8 cellular contexts compared by ENCODE assay signal in genomic region chr2:229921892-229922448, GRCh38. TPM values are rescaled to one million over a fixed set of nuclear protein-coding genes. Genes with fewer than 3 reads are reported as not detected.
A peak's percentile ranks its signal among the peaks of the same experiment; 100 is the strongest.
DNase-seq lines count a peak whose midpoint lies in the region; ATAC-seq and TF ChIP-seq lines count a peak whose summit lies in the region.

TRIP12 (minus strand) TSS chr2:229922009; CDS start chr2:229880079, 41,930 bp downstream.

- no peaks in the 10 kb centered on the region for H3K27me3 Mint-ChIP-seq in H9 (ENCODE audit: low read depth)

- H3K79me1 ChIP-seq in H9 (ENCODE audit: insufficient read depth, low read depth, low read length, poor library complexity, severe bottlenecking), result peaks cover 5% of the 10 kb centered on the region

- H3K9ac ChIP-seq in ES-I3 (ENCODE audit: low read depth, low read length), result peak within 1 kb of the TSS; percentile 82
- H3K9ac ChIP-seq in H9 (ENCODE audit: extremely low read depth, insufficient read length, low read length), result peak within 1 kb of the TSS; percentile 72
- peak within 1 kb of the TSS; percentile 30 to 99 (median 96) for H3K9ac ChIP-seq in subcutaneous abdominal adipose tissue (ENCODE audit: low read length in 5 of 5)

- DNase-seq in H9 (peak; percentile 94), MG63 (peak; percentile 97), SIG-M5 treated with dmso at 0.1 percent for 504 hours (lab: John Stamatoyannopoulos, UW; ENCODE audit: unreplicated experiment) (peak; percentile 94), foreskin keratinocyte (peak; percentile 97 to 98)
- peak; percentile 76 for DNase-seq in activated gamma-delta T cell treated with anti-CD3 and anti-CD28 coated beads, Interleukin-2, amount 50 U/mL, for 16 hours (ENCODE audit: low read depth)

- peaks cover 29% of the 10 kb centered on the region; the same call in 1 of the 2 replicates for H3K79me2 ChIP-seq in H9 (ENCODE audit: insufficient read depth, low read length)

- no peak within 1 kb of the TSS for H2BK15ac ChIP-seq in H9 (ENCODE audit: low read depth, low read length)

- WGBS in H9 (ENCODE audit: extremely low coverage, insufficient read length, low lambda C conversion rate), result no CpG with 5 or more reads among the region's 49 CpGs

- H3K4me3 Mint-ChIP-seq in H9, result peak within 1 kb of the TSS; percentile 97 to 100

- H3K4me2 ChIP-seq in H9 (ENCODE audit: insufficient read depth, insufficient read length, low read length), result peak within 1 kb of the TSS; percentile 100

- TF ChIP-seq CTCF in H9 (conservative IDR thresholded peaks at IDR 0.05) (no peak), foreskin keratinocyte (conservative IDR thresholded peaks at IDR 0.05) (no peak)

- H2BK5ac ChIP-seq in H9 (ENCODE audit: insufficient read length, low read length), result no peak within 1 kb of the TSS

- H3K23ac ChIP-seq in H9 (ENCODE audit: insufficient read length, low read depth, low read length), result no peak within 1 kb of the TSS

- H3K9me3 ChIP-seq in ES-I3 (ENCODE audit: control insufficient read depth, insufficient read depth, low read length), result no peaks in the 10 kb centered on the region
- no peaks in the 10 kb centered on the region for H3K9me3 ChIP-seq in H9 (ENCODE audit: control insufficient read depth, low read depth, low read length)
- H3K9me3 ChIP-seq in MG63, result no peaks in the 10 kb centered on the region
- peaks cover 2% of the 10 kb centered on the region for H3K9me3 ChIP-seq in neuron (ENCODE audit: low read length)
- no peaks in the 10 kb centered on the region for H3K9me3 ChIP-seq in subcutaneous abdominal adipose tissue (ENCODE audit: control insufficient read depth in 5 of 5, low read length in 5 of 5)

- H3K36me3 Mint-ChIP-seq in H9 (ENCODE audit: insufficient read depth in 1 of 3, low read depth in 3 of 3), result peaks cover 9 to 19% (median 14%) of the 10 kb centered on the region in 3 experiments; a peak in 6 of 7 replicates

- H3T11ph ChIP-seq in H9 (ENCODE audit: low read length), result no peak within 1 kb of the TSS

- no peak within 1 kb of the TSS for H4K5ac ChIP-seq in H9 (ENCODE audit: insufficient read length, low read depth, low read length)

- peak within 1 kb of the TSS; percentile 75 for H3K14ac ChIP-seq in H9 (ENCODE audit: insufficient read depth, low read length)

- H4K8ac ChIP-seq in H9 (replicated peaks; ENCODE audit: insufficient read length, low read depth, low read length), result no peak within 1 kb of the TSS

- peaks cover 11 to 16% of the 10 kb centered on the region in 2 experiments for H3K4me1 Mint-ChIP-seq in H9

- H3K36me3 ChIP-seq in ES-I3 (ENCODE audit: insufficient read depth, low read length) (no peaks in the 10 kb centered on the region; the same call in 1 of the 2 replicates), MG63 (peaks cover 25% of the 10 kb centered on the region), neuron (ENCODE audit: insufficient read depth, low read length) (peaks cover 11% of the 10 kb centered on the region), subcutaneous abdominal adipose tissue (ENCODE audit: control insufficient read depth in 5 of 5, insufficient read depth in 5 of 5, low read length in 5 of 5) (peaks cover 3 to 9% (median 6%) of the 10 kb centered on the region in 5 donors)

- peak within 1 kb of the TSS; percentile 84 for H3K18ac ChIP-seq in H9 (ENCODE audit: insufficient read length, low read depth, low read length)

- H3K27ac ChIP-seq in H9 (ENCODE audit: insufficient read length, low read depth, low read length) (peak within 1 kb of the TSS; percentile 46), foreskin keratinocyte (peak within 1 kb of the TSS; percentile 94), subcutaneous abdominal adipose tissue (ENCODE audit: low read depth, low read length) (peak within 1 kb of the TSS; percentile 97)

- no peak within 1 kb of the TSS for H2BK12ac ChIP-seq in H9 (ENCODE audit: insufficient read length, low read depth, low read length)

- no peak within 1 kb of the TSS for H2BK20ac ChIP-seq in H9 (ENCODE audit: low read depth, low read length, poor library complexity, severe bottlenecking)

- H2BK120ac ChIP-seq in H9 (ENCODE audit: low read depth, low read length, poor library complexity, severe bottlenecking), result no peak within 1 kb of the TSS

- H4K20me1 ChIP-seq in H9 (ENCODE audit: control insufficient read depth, insufficient read depth, insufficient read length), result no peaks in the 10 kb centered on the region

- H3K4me1 ChIP-seq in ES-I3 (ENCODE audit: insufficient read depth, low read length), result no peaks in the 10 kb centered on the region
- H3K4me1 ChIP-seq in H9 (ENCODE audit: insufficient read depth, low read length), result no peaks in the 10 kb centered on the region; the same call in 1 of the 2 replicates
- H3K4me1 ChIP-seq in foreskin keratinocyte, result peaks cover 15% of the 10 kb centered on the region
- H3K4me1 ChIP-seq in neuron (ENCODE audit: insufficient read depth, low read length), result peaks cover 7% of the 10 kb centered on the region
- H3K4me1 ChIP-seq in subcutaneous abdominal adipose tissue (ENCODE audit: control insufficient read depth in 5 of 5, insufficient read depth in 5 of 5, low read length in 5 of 5), result peaks cover 2 to 29% (median 24%) of the 10 kb centered on the region in 5 donors

- H3K27ac Mint-ChIP-seq in H9, result peak within 1 kb of the TSS; percentile 98 to 99 (median 99)

- peak; percentile 74 for ATAC-seq in foreskin keratinocyte

- H3K23me2 ChIP-seq in H9 (ENCODE audit: insufficient read length, low read depth, low read length, poor library complexity, severe bottlenecking), result peaks cover 17% of the 10 kb centered on the region

- no peak within 1 kb of the TSS for H4K91ac ChIP-seq in H9 (ENCODE audit: insufficient read length, low read depth, low read length)

- peak within 1 kb of the TSS; percentile 100 for H2AFZ ChIP-seq in H9 (ENCODE audit: low read length)
- peak within 1 kb of the TSS; percentile 99 for H2AFZ ChIP-seq in neuron (ENCODE audit: low read depth, low read length)

- no peaks in the 10 kb centered on the region; a peak in 1 of 5 replicates for H3K9me3 Mint-ChIP-seq in H9

- no peak within 1 kb of the TSS for H2AK5ac ChIP-seq in H9 (ENCODE audit: insufficient read length, low read length)

- H3K4me3 ChIP-seq in MG63 (peak within 1 kb of the TSS; percentile 68), neuron (ENCODE audit: low read length) (peak within 1 kb of the TSS; percentile 78), subcutaneous abdominal adipose tissue (ENCODE audit: low read depth in 1 of 5, low read length in 5 of 5) (peak within 1 kb of the TSS; percentile 92 to 99 (median 96))

- H3K27me3 ChIP-seq in H9 (ENCODE audit: insufficient read depth, low read length) (no peaks in the 10 kb centered on the region), MG63 (no peaks in the 10 kb centered on the region), foreskin keratinocyte (no peaks in the 10 kb centered on the region), neuron (ENCODE audit: insufficient read depth, low read length) (no peaks in the 10 kb centered on the region), subcutaneous abdominal adipose tissue (ENCODE audit: control insufficient read depth in 5 of 5, insufficient read depth in 4 of 5, low read length in 5 of 5) (no peaks in the 10 kb centered on the region)

- H3K4ac ChIP-seq in H9 (ENCODE audit: low read depth, low read length), result no peak within 1 kb of the TSS

- H3K56ac ChIP-seq in H9 (ENCODE audit: insufficient read length, low read depth, low read length), result no peak within 1 kb of the TSS

RNA-seq across cellular contexts. Expression of gene TRIP12, which starts in this region (rescaled TPM):
- total RNA-seq in H9 (2021) (166 and 172 TPM in 2 replicates), foreskin keratinocyte (176 and 196 TPM in 2 replicates)
- 80.7 and 106 TPM in 2 replicates for total RNA-seq in MG63 (2014; rRNA removed; shearing (Covaris generic); ENCODE audit: low replicate concordance)
- 25.8 and 33.9 TPM in 2 replicates for polyA plus RNA-seq in foreskin keratinocyte

Comparison
In these comparisons a context has a peak if more than half of its experiments do, and no peak if none do; other contexts are left out.
1. Peak in every context shown above with its lines: DNase-seq, ATAC-seq, H3K4me3 ChIP-seq and H3K27ac ChIP-seq.
2. H3K27ac ChIP-seq: peak in every context shown above with its lines; median percentile 97 in subcutaneous abdominal adipose tissue; 94 in foreskin keratinocyte; 46 in H9.